ENCODE assay signal across 4 cellular contexts in genomic region chr16:57746316-57746715, GRCh38. TPM values are rescaled to one million over a fixed set of nuclear protein-coding genes. Genes with fewer than 3 reads are reported as not detected.
"Had no signal": no experiment of that assay in that cellular context is flagged by ENCODE, and none has a peak within 500 bp of the region (broad histone marks: within the 10 kb centered on the region; RNA-seq: fewer than 3 reads in every experiment).

No MANE protein-coding gene starts in this region.

RNA-seq across cellular contexts. Expression of gene DRC7, which starts 51.7 kb away (rescaled TPM):
- total RNA-seq: GM23248, HFFc6, HT1080 had no signal
- polyA plus RNA-seq: GM23248, IgD-negative memory B cell had no signal

RNA-seq across cellular contexts. Expression of gene KIFC3, which starts 56.0 kb away (rescaled TPM):
- polyA plus RNA-seq: IgD-negative memory B cell had no signal
